In the genomic region with DNA sequence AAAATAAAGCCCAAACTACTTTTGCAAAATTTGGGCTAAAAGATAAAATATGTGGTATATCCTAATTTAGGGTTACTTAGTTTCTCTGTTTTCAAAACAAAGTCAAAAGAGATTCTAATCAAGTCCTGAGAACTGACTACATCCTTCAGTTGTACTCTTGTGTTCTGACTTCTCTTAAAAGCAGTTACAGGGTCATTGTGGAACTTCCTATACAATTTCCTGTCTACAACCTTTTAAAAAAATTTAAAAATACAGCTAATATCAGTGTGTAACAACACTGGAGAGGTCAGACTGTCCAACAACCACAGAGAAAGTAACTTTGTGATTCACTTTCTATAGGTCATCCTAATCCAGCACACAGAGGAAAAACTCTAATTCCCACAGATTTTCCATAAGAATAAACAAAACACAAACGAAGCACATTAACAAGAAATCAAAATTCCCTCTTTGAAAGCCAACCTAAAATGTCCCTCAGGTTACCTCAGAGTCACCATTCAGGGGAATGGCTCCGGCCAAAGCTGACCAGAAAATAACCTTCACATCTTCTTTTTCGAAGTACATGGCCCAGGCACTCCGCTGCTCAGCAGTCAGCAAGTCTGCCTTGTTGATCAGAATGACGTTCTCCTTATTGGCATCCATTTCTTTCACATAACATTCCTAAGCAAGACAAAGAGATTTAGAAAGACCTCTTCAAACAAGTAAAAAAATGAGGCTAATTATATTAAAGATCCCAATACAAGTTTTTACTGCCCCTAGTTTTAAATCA, we compare ENCODE assay signal across 17 cellular contexts.
"Had no signal": no experiment of that assay in that cellular context is flagged by ENCODE, and none has a peak within 500 bp of the region (broad histone marks: within the 10 kb centered on the region; RNA-seq: fewer than 3 reads in every experiment).

No MANE protein-coding gene starts in this region.

- H3K27ac Mint-ChIP-seq: activated naive CD4-positive, alpha-beta T cell treated with anti-CD3 and anti-CD28 coated beads, Interleukin-2, amount 50 U/mL, for 24 hours; activated T-helper 17 cell treated with anti-CD3 and anti-CD28 coated beads, Interleukin-2, amount 50 U/mL, for 72 hours; memory B cell; naive thymus-derived CD8-positive, alpha-beta T cell had no signal

- H3K27me3 ChIP-seq: adrenal gland, cardiac muscle cell, gastroesophageal sphincter, SJSA1 had no signal

- FAIRE-seq: islet of Langerhans had no signal

- H3K9ac ChIP-seq: parathyroid adenoma had no signal

- H3K4me3 ChIP-seq: adrenal gland, cardiac muscle cell, gastroesophageal sphincter, mucosa of descending colon, SJSA1 had no signal

- H3K79me2 ChIP-seq: parathyroid adenoma had no signal

- H3K9me3 Mint-ChIP-seq: activated naive CD4-positive, alpha-beta T cell treated with anti-CD3 and anti-CD28 coated beads, Interleukin-2, amount 50 U/mL, for 24 hours; activated T-helper 17 cell treated with anti-CD3 and anti-CD28 coated beads, Interleukin-2, amount 50 U/mL, for 72 hours; memory B cell; naive thymus-derived CD8-positive, alpha-beta T cell had no signal

- H3K4me3 Mint-ChIP-seq: activated naive CD4-positive, alpha-beta T cell treated with anti-CD3 and anti-CD28 coated beads, Interleukin-2, amount 50 U/mL, for 24 hours; activated T-helper 17 cell treated with anti-CD3 and anti-CD28 coated beads, Interleukin-2, amount 50 U/mL, for 72 hours; memory B cell; naive thymus-derived CD8-positive, alpha-beta T cell had no signal

- H2AFZ ChIP-seq: parathyroid adenoma had no signal

- DNase-seq: activated CD4-positive, alpha-beta T cell treated with anti-CD3 and anti-CD28 coated beads for 1 hour; adrenal gland; mucosa of descending colon; naive thymus-derived CD8-positive, alpha-beta T cell; stimulated activated CD4-positive, alpha-beta T cell treated with anti-CD3 and anti-CD28 coated beads, Interleukin-4, amount 100 ng/mL, for 1 hour; stimulated activated naive CD4-positive, alpha-beta T cell; T-helper 9 cell; trophoblast cell had no signal

- H3K9me3 ChIP-seq: adrenal gland, gastroesophageal sphincter, mucosa of descending colon, SJSA1 had no signal

- H3K27ac ChIP-seq: adrenal gland, cardiac muscle cell, parathyroid adenoma, SJSA1, VCaP had no signal

- ATAC-seq: activated T-helper 17 cell treated with anti-CD3 and anti-CD28 coated beads, Interleukin-2, amount 50 U/mL, for 72 hours; gastroesophageal sphincter; naive thymus-derived CD8-positive, alpha-beta T cell had no signal

- H3K4me1 ChIP-seq: gastroesophageal sphincter, parathyroid adenoma had no signal

- H3K27me3 Mint-ChIP-seq: activated naive CD4-positive, alpha-beta T cell treated with anti-CD3 and anti-CD28 coated beads, Interleukin-2, amount 50 U/mL, for 24 hours; activated T-helper 17 cell treated with anti-CD3 and anti-CD28 coated beads, Interleukin-2, amount 50 U/mL, for 72 hours; memory B cell; naive thymus-derived CD8-positive, alpha-beta T cell had no signal
